35 cellular contexts compared by ENCODE assay signal in the genomic region with DNA sequence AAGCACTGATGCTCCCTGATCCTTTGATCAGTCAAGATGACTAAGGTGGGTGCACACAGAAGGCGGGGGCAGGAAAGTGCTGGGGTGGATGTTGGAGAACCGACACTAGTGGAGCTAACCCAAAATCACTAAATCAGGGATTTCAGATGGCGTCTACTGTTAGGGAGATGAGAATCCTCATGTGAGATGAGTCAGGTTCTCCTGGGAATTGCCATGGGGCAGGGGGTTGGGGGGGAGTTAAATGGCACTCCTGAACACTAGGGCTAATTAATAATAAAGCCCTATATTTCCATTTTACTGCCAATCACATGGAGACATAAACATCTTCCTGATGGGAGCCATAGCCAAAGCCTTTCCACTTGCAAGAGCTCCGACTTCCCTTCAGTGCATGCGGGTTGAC.
"Had no signal": no experiment of that assay in that cellular context is flagged by ENCODE, and none has a peak within 500 bp of the region (broad histone marks: within the 10 kb centered on the region; RNA-seq: fewer than 3 reads in every experiment).

No MANE protein-coding gene starts in this region.

- H3K27me3 ChIP-seq: MG63 had no signal

- DNase-seq: Karpas-422, Kasumi-1, MG63, MM.1S, MV-4-11, NCI-H1048, NCI-H1092, NCI-H1092 treated with DMSO at 0.1 percent for 48 hours, NCI-H1105, NCI-H1105 treated with DMSO at 0.1 percent for 48 hours, NCI-H1417, NCI-H1417 treated with DMSO at 0.1 percent for 48 hours, NCI-H1436, NCI-H1436 treated with DMSO at 0.1 percent for 48 hours, NCI-H146, NCI-H1694, NCI-H1694 treated with DMSO at 0.1 percent for 48 hours, NCI-H187, NCI-H187 treated with DMSO at 0.1 percent for 48 hours, NCI-H1930, NCI-H2029, NCI-H2029 treated with DMSO at 0.1 percent for 48 hours, NCI-H2081, NCI-H2081 treated with DMSO at 0.1 percent for 48 hours, NCI-H2107, NCI-H2171, NCI-H2171 treated with DMSO at 0.1 percent for 48 hours, NCI-H2227 treated with DMSO at 0.1 percent for 48 hours, NCI-H226, NCI-H345, NCI-H446, NCI-H446 treated with DMSO at 0.1 percent for 48 hours, NCI-H510A, NCI-H510A treated with DMSO at 0.1 percent for 48 hours had no signal

- H3K27ac ChIP-seq: KMS-11 had no signal

- H3K36me3 ChIP-seq: MG63 had no signal

- H3K4me3 ChIP-seq: MG63 had no signal

- H3K9me3 ChIP-seq: MG63 had no signal
